In the genomic region with DNA sequence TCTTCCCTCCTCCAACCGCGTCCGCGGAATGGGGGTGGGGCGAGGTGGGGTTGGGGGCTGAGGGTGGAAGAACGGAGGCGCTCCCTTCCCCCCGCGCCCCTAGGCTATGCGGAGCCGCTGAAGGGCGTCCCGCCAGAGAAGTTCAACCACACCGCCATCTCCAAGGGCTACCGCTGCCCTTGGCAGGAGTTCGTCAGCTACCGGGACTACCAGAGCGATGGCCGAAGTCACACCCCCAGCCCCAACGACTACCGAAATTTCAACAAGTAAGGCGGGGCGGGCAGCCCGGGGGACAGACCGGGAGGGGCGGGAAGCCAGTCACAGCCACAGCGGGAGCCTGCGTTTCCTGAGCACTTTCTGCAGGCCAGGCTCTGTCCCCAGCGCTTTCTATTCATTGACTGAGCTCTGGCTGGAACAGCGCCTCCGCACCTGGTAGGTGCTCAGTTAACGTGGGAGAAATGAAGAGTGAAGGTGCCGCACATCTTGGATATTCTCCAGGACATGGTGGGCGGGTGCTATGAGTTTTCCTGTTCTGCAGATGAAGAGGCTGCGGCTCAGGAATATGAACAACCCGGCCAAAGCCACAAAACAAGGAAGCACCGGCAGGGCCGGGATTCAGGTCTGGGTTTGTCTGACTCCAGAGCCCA, we compare ENCODE assay signal across 8 cellular contexts. TPM values are rescaled to one million over a fixed set of nuclear protein-coding genes. Genes with fewer than 3 reads are reported as not detected.
A peak's percentile ranks its signal among the peaks of the same experiment; 100 is the strongest.
DNase-seq lines count a peak whose midpoint lies in the region; ATAC-seq, FAIRE-seq and TF ChIP-seq lines count a peak whose summit lies in the region.

No MANE protein-coding gene starts in this region.

- TF ChIP-seq CTCF in 22Rv1 (IDR thresholded peaks at IDR 0.05) (0 out of 2 replicates have a peak, but pooled peaks have one; percentile 12), WI38 (IDR thresholded peaks at IDR 0.05; ENCODE audit: low read depth, low read length) (no peak), endothelial cell of umbilical vein (IDR thresholded peaks at IDR 0.05; ENCODE audit: extremely low read depth in 1 of 2, insufficient read depth in 1 of 2, low read depth in 1 of 2, low read length in 2 of 2) (no peak), upper lobe of left lung (IDR thresholded peaks at IDR 0.05) (no peak)

- ATAC-seq in GM21723 (IDR thresholded peaks at IDR 0.05; ENCODE audit: unreplicated experiment) (peak; percentile 54), upper lobe of left lung (ENCODE audit: low FRiP score in 2 of 2) (peak; percentile 58 to 59), HG02870 (IDR thresholded peaks at IDR 0.05; ENCODE audit: unreplicated experiment) (no peak)

- no peaks in the 10 kb centered on the region for H4K20me1 ChIP-seq in endothelial cell of umbilical vein (replicated peaks; ENCODE audit: control insufficient read depth, extremely low read depth, insufficient read depth, low read length)

- peak overlapping the region; percentile 65 for H3K4me2 ChIP-seq in endothelial cell of umbilical vein (ENCODE audit: insufficient read depth, low read length)

- POLR2A ChIA-PET in endothelial cell of umbilical vein (lab: Charles Lee), result no interaction called here

- intact Hi-C loops in endothelial cell of umbilical vein (cut with micrococcal nuclease), result no loop called here

- H3K27me3 ChIP-seq in endothelial cell of umbilical vein (ENCODE audit: control insufficient read depth in 2 of 2, insufficient read depth in 2 of 2, low read length in 2 of 2), result peaks cover 8 to 12% of the 10 kb centered on the region in 2 experiments
- peaks cover 6 to 20% of the 10 kb centered on the region in 2 donors for H3K27me3 ChIP-seq in muscle layer of colon (ENCODE audit: control insufficient read depth in 1 of 2, insufficient read depth in 2 of 2, low read length in 2 of 2)
- H3K27me3 ChIP-seq in upper lobe of left lung, result peaks cover 0 to 4% (median 0%) of the 10 kb centered on the region in 4 donors

- TF ChIP-seq EP300 in upper lobe of left lung (IDR thresholded peaks at IDR 0.05), result no peak

- H3K4me3 ChIP-seq in WI38 (ENCODE audit: low read depth, low read length) (peak overlapping the region; percentile 58), endothelial cell of umbilical vein (replicated peaks in 1 of 3; ENCODE audit: insufficient read depth in 1 of 3, low read depth in 1 of 3, low read length in 3 of 3) (peak overlapping the region; percentile 43 to 55 (median 53)), muscle layer of colon (ENCODE audit: low read depth in 1 of 2, low read length in 2 of 2) (peak overlapping the region; percentile 58 to 60), upper lobe of left lung (peak overlapping the region; percentile 11 to 59 (median 47))

- H2AFZ ChIP-seq in endothelial cell of umbilical vein (ENCODE audit: low read depth, low read length), result peak overlapping the region; percentile 99

- DNase-seq in endothelial cell of umbilical vein (ENCODE audit: low read depth, low spot score) (peak; percentile 47), upper lobe of left lung (peak; percentile 66 to 82), NCI-H82 (lab: John Stamatoyannopoulos, UW) (no peak)

- H3K4me1 ChIP-seq in endothelial cell of umbilical vein (ENCODE audit: control insufficient read depth, extremely low read depth, insufficient read depth, low read length), result peaks cover 13% of the 10 kb centered on the region
- peaks cover 8% of the 10 kb centered on the region for H3K4me1 ChIP-seq in muscle layer of colon (ENCODE audit: insufficient read depth, low read length)
- H3K4me1 ChIP-seq in upper lobe of left lung, result peaks cover 20 to 29% (median 23%) of the 10 kb centered on the region in 4 donors

- H3K27ac ChIP-seq in 22Rv1, result no peak overlapping the region
- H3K27ac ChIP-seq in endothelial cell of umbilical vein (ENCODE audit: insufficient read depth, low read depth, low read length), result no peak overlapping the region
- H3K27ac ChIP-seq in muscle layer of colon (ENCODE audit: low read depth, low read length), result no peak overlapping the region
- peak overlapping the region in 3 of 4 donors; percentile 22 to 57 (median 37) for H3K27ac ChIP-seq in upper lobe of left lung

- H3K9me3 ChIP-seq in endothelial cell of umbilical vein (replicated peaks; ENCODE audit: control insufficient read depth, insufficient read depth, low read length) (no peaks in the 10 kb centered on the region), muscle layer of colon (ENCODE audit: low read length) (no peaks in the 10 kb centered on the region), upper lobe of left lung (no peaks in the 10 kb centered on the region)

- H3K9me1 ChIP-seq in endothelial cell of umbilical vein (replicated peaks; ENCODE audit: control insufficient read depth, extremely low read depth, insufficient read depth, low read length), result no peaks in the 10 kb centered on the region

- TF ChIP-seq POLR2A in endothelial cell of umbilical vein (IDR thresholded peaks at IDR 0.05; ENCODE audit: low read depth, low read length) (no peak), upper lobe of left lung (IDR thresholded peaks at IDR 0.05) (no peak)

- H3K79me2 ChIP-seq in endothelial cell of umbilical vein (ENCODE audit: control insufficient read depth, insufficient read depth, low read length), result no peaks in the 10 kb centered on the region

- H3K36me3 ChIP-seq in endothelial cell of umbilical vein (ENCODE audit: control insufficient read depth in 2 of 2, extremely low read depth in 1 of 2, insufficient read depth in 2 of 2, low read length in 2 of 2) (no peaks in the 10 kb centered on the region), muscle layer of colon (ENCODE audit: insufficient read depth, low read length) (no peaks in the 10 kb centered on the region), upper lobe of left lung (no peaks in the 10 kb centered on the region)

- dilution Hi-C loops in endothelial cell of umbilical vein (cut with MboI; ENCODE audit: extremely low pct_ligation_motif_present, low sequenced_read_pairs), result no loop called here

- BruUV-seq in endothelial cell of umbilical vein (replicated peaks; lab: Mats Ljungman, UMichigan), result no TSS peak

- WGBS in upper lobe of left lung, 2 donors, result 2 to 14% methylated on average over 9 to 28 of the region's 38 CpGs

- CTCF ChIA-PET in endothelial cell of umbilical vein (lab: Charles Lee), result interaction anchor here (0.6 to 3.0 kb wide), 7 partner anchors 11 to 112 kb away, joined by 3 to 16 read pairs (median 4); a partner anchor contains a TSS

- FAIRE-seq in endothelial cell of umbilical vein (lab: Jason Lieb, UNC), result peak; percentile 88

- no peak overlapping the region for H3K9ac ChIP-seq in endothelial cell of umbilical vein (replicated peaks; ENCODE audit: extremely low read depth, insufficient read depth, low read length)
- no peak overlapping the region for H3K9ac ChIP-seq in muscle layer of colon (ENCODE audit: low read length)

TF ChIP-seq in endothelial cell of umbilical vein, 7 proteins besides CTCF, POLR2A, EP300 and RAD21:
- TF ChIP-seq POLR2AphosphoS5 (IDR thresholded peaks at IDR 0.05; ENCODE audit: insufficient read depth, low read depth, low read length), result no peak
- no peak for TF ChIP-seq FOS (IDR thresholded peaks at IDR 0.05; ENCODE audit: borderline replicate concordance, insufficient read depth, low read length)
- no peak for TF ChIP-seq JUN (IDR thresholded peaks at IDR 0.05; ENCODE audit: borderline replicate concordance, insufficient read depth, insufficient read length, low read depth)
- no peak for TF ChIP-seq GATA2 (IDR thresholded peaks at IDR 0.05; ENCODE audit: insufficient read depth, insufficient read length, low read depth, low read length)
- TF ChIP-seq, protein P1, sequence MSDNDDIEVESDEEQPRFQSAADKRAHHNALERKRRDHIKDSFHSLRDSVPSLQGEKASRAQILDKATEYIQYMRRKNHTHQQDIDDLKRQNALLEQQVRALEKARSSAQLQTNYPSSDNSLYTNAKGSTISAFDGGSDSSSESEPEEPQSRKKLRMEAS (IDR thresholded peaks at IDR 0.05; ENCODE audit: insufficient read depth, insufficient read length), result no peak
- TF ChIP-seq EZH2 (IDR thresholded peaks at IDR 0.05; ENCODE audit: borderline replicate concordance, low read depth, low read length, severe bottlenecking), result no peak
- no peak for TF ChIP-seq MYC (IDR thresholded peaks at IDR 0.05; ENCODE audit: low read depth, low read length)

RNA-seq across cellular contexts. Expression of a gene that starts 11.3 kb away (rescaled TPM):
- total RNA-seq in endothelial cell of umbilical vein, result 1.1 and 1.2 TPM in 2 replicates
- polyA plus RNA-seq in endothelial cell of umbilical vein, result 0.43 and 0.59 TPM in 2 replicates
- polyA plus RNA-seq in endothelial cell of umbilical vein (2011; cell fraction: cytosol; rRNA removed), result 0.27 and 0.37 TPM in 2 replicates
- polyA plus RNA-seq in endothelial cell of umbilical vein (2011; cell fraction: nucleus; rRNA removed), result 0.55 and 0.80 TPM in 2 replicates
- 0.28 and 0.67 TPM in 2 replicates for polyA plus RNA-seq in endothelial cell of umbilical vein (2012)
- 0.68 and 0.75 TPM in 2 replicates for polyA minus RNA-seq in endothelial cell of umbilical vein
- not detected for polyA minus RNA-seq in endothelial cell of umbilical vein (2011; cell fraction: cytosol; rRNA and poly(A)+ RNA removed)
- 0.77 and 1.1 TPM in 2 replicates for polyA minus RNA-seq in endothelial cell of umbilical vein (2011; cell fraction: nucleus; rRNA and poly(A)+ RNA removed)
- total RNA-seq in upper lobe of left lung, result 1 to 10 TPM in 2 of 6 donors, under 1 TPM in 3, not detected in 1; 0.61 to 2.8 (median 0.89) TPM

RNA-seq across cellular contexts. Expression of a gene that starts 28.5 kb away (rescaled TPM):
- total RNA-seq in endothelial cell of umbilical vein, result 44.4 and 51.2 TPM in 2 replicates
- polyA plus RNA-seq in endothelial cell of umbilical vein, result 37.0 and 41.8 TPM in 2 replicates
- polyA plus RNA-seq in endothelial cell of umbilical vein (2011; cell fraction: cytosol; rRNA removed), result 39.8 and 41.8 TPM in 2 replicates
- 85.3 and 110 TPM in 2 replicates for polyA plus RNA-seq in endothelial cell of umbilical vein (2011; cell fraction: nucleus; rRNA removed)
- polyA plus RNA-seq in endothelial cell of umbilical vein (2012), result 33.1 and 42.8 TPM in 2 replicates
- 34.4 and 36.8 TPM in 2 replicates for polyA minus RNA-seq in endothelial cell of umbilical vein
- polyA minus RNA-seq in endothelial cell of umbilical vein (2011; cell fraction: cytosol; rRNA and poly(A)+ RNA removed), result 18.9 TPM
- 40.7 and 55.0 TPM in 2 replicates for polyA minus RNA-seq in endothelial cell of umbilical vein (2011; cell fraction: nucleus; rRNA and poly(A)+ RNA removed)
- 10 to 100 TPM; 22.6 to 46.7 (median 37.6) TPM for total RNA-seq in upper lobe of left lung

RNA-seq across cellular contexts. Expression of a gene that starts 31.9 kb away (rescaled TPM):
- total RNA-seq in endothelial cell of umbilical vein, result 93.9 and 121 TPM in 2 replicates
- polyA plus RNA-seq in endothelial cell of umbilical vein, result 56.9 and 68.4 TPM in 2 replicates
- 58.1 and 70.3 TPM in 2 replicates for polyA plus RNA-seq in endothelial cell of umbilical vein (2011; cell fraction: cytosol; rRNA removed)
- polyA plus RNA-seq in endothelial cell of umbilical vein (2011; cell fraction: nucleus; rRNA removed), result 80.9 and 110 TPM in 2 replicates
- polyA plus RNA-seq in endothelial cell of umbilical vein (2012), result 58.3 and 66.7 TPM in 2 replicates
- 84.2 and 147 TPM in 2 replicates for polyA minus RNA-seq in endothelial cell of umbilical vein
- 8.7 TPM for polyA minus RNA-seq in endothelial cell of umbilical vein (2011; cell fraction: cytosol; rRNA and poly(A)+ RNA removed)
- 66.6 and 71.2 TPM in 2 replicates for polyA minus RNA-seq in endothelial cell of umbilical vein (2011; cell fraction: nucleus; rRNA and poly(A)+ RNA removed)
- 100 to 1,000 TPM in 2 of 6 donors, 10 to 100 TPM in 4; 41.9 to 150 (median 84.3) TPM for total RNA-seq in upper lobe of left lung

Comparison
In these comparisons a context has a peak if more than half of its experiments do, and no peak if none do; other contexts are left out.
1. H3K27ac ChIP-seq: peak in upper lobe of left lung (3 of 4); none in 22Rv1 (single experiment), endothelial cell of umbilical vein (single experiment) and muscle layer of colon (single experiment).
2. Peak in every context shown above with its lines, with median percentiles within 50 percentile points of each other: H3K4me3 ChIP-seq.